1 cellular context compared by ENCODE assay signal in genomic region chr7:48088559-48089414, GRCh38.
A peak's percentile ranks its signal among the peaks of the same experiment; 100 is the strongest.
TF ChIP-seq lines count a peak whose summit lies in the region.

TSS of gene UPP1 (plus strand) at chr7:48089265. CDS start at chr7:48094784, 5,519 bp downstream.

TF ChIP-seq in HepG2, 621 proteins besides CTCF, POLR2A, EP300 and RAD21 (continued from another document and continues in another):
- TF ChIP-seq ZNF513 (CRISPR knock-in tag; conservative IDR thresholded peaks at IDR 0.05): no peak
- no peak for TF ChIP-seq ZNF672 (CRISPR knock-in tag; IDR thresholded peaks at IDR 0.05)
- TF ChIP-seq KLF12 (CRISPR knock-in tag; IDR thresholded peaks at IDR 0.05; ENCODE audit: borderline replicate concordance): peak; percentile 46; the same call in 1 of the 2 replicates
- no peak for TF ChIP-seq LRRFIP1 (CRISPR knock-in tag; conservative IDR thresholded peaks at IDR 0.05)
- no peak for TF ChIP-seq PHF5A (CRISPR knock-in tag; IDR thresholded peaks at IDR 0.05; ENCODE audit: low read depth, unreplicated experiment)
- no peak for TF ChIP-seq THAP9 (CRISPR knock-in tag; IDR thresholded peaks at IDR 0.05; ENCODE audit: borderline replicate concordance)
- TF ChIP-seq TBX2 (CRISPR knock-in tag; IDR thresholded peaks at IDR 0.05; ENCODE audit: borderline replicate concordance): peak; percentile 41
- TF ChIP-seq HHEX (CRISPR knock-in tag; IDR thresholded peaks at IDR 0.05): no peak
- TF ChIP-seq ZSCAN30 (CRISPR knock-in tag; IDR thresholded peaks at IDR 0.05): peak; percentile 90; the same call in 1 of the 2 replicates
- no peak for TF ChIP-seq ATRX (CRISPR knock-in tag; IDR thresholded peaks at IDR 0.05; ENCODE audit: borderline replicate concordance)
- peak; percentile 46; the same call in 1 of the 2 replicates for TF ChIP-seq ZNF503 (CRISPR knock-in tag; IDR thresholded peaks at IDR 0.05)
- no peak for TF ChIP-seq ZNF776 (CRISPR knock-in tag; IDR thresholded peaks at IDR 0.05)
- TF ChIP-seq ZNF512 (CRISPR knock-in tag; IDR thresholded peaks at IDR 0.05): no peak
- TF ChIP-seq MIER3 (CRISPR knock-in tag; IDR thresholded peaks at IDR 0.05; ENCODE audit: borderline replicate concordance): no peak
- TF ChIP-seq PHF21A (CRISPR knock-in tag; IDR thresholded peaks at IDR 0.05): peak; percentile 65; the same call in 1 of the 2 replicates
- TF ChIP-seq MIER2 (CRISPR knock-in tag; IDR thresholded peaks at IDR 0.05): no peak
- peak; percentile 81; the same call in 1 of the 2 replicates for TF ChIP-seq ZNF263 (CRISPR knock-in tag; IDR thresholded peaks at IDR 0.05)
- TF ChIP-seq FOXM1 (CRISPR knock-in tag; IDR thresholded peaks at IDR 0.05): no peak
- TF ChIP-seq ZBTB21 (CRISPR knock-in tag; IDR thresholded peaks at IDR 0.05): no peak
- no peak for TF ChIP-seq ZNF597 (CRISPR knock-in tag; IDR thresholded peaks at IDR 0.05)
- peak; percentile 46 for TF ChIP-seq TAF15 (IDR thresholded peaks at IDR 0.05; ENCODE audit: low read depth, low read length, poor library complexity, severe bottlenecking)
- no peak for TF ChIP-seq CBX5 (CRISPR knock-in tag; IDR thresholded peaks at IDR 0.05; ENCODE audit: borderline replicate concordance)
- TF ChIP-seq ZNF136 (CRISPR knock-in tag; IDR thresholded peaks at IDR 0.05; ENCODE audit: low read depth): no peak
- peak; percentile 62; the same call in 1 of the 2 replicates for TF ChIP-seq HINFP (CRISPR knock-in tag; IDR thresholded peaks at IDR 0.05; ENCODE audit: low read depth)
- TF ChIP-seq ZNF256 (CRISPR knock-in tag; conservative IDR thresholded peaks at IDR 0.05): peak; percentile 45; the same call in 1 of the 2 replicates
- TF ChIP-seq ZHX2 (IDR thresholded peaks at IDR 0.05; ENCODE audit: low read depth): no peak
- TF ChIP-seq ZHX2 (CRISPR knock-in tag; IDR thresholded peaks at IDR 0.05; ENCODE audit: borderline replicate concordance): no peak
- TF ChIP-seq ZNF691 (CRISPR knock-in tag; IDR thresholded peaks at IDR 0.05; ENCODE audit: borderline replicate concordance, low read depth): no peak; the same call in 1 of the 2 replicates
- TF ChIP-seq TMF1 (CRISPR knock-in tag; IDR thresholded peaks at IDR 0.05; ENCODE audit: low read depth): no peak
- no peak for TF ChIP-seq GPBP1L1 (CRISPR knock-in tag; IDR thresholded peaks at IDR 0.05)
- peak; percentile 18; the same call in 1 of the 2 replicates for TF ChIP-seq ZNF292 (CRISPR knock-in tag; IDR thresholded peaks at IDR 0.05; ENCODE audit: borderline replicate concordance, low read depth)
- no peak; the same call in 1 of the 2 replicates for TF ChIP-seq ZSCAN22 (CRISPR knock-in tag; IDR thresholded peaks at IDR 0.05)
- TF ChIP-seq AGO2 (optimal IDR thresholded peaks at IDR 0.05; ENCODE audit: low read depth, low read length): no peak
